ENCODE assay signal across 12 cellular contexts in genomic region chr2:45745231-45745630, GRCh38.
"Had no signal": no experiment of that assay in that cellular context is flagged by ENCODE, and none has a peak within 500 bp of the region (broad histone marks: within the 10 kb centered on the region; RNA-seq: fewer than 3 reads in every experiment).

No MANE protein-coding gene starts in this region.

- H3K36me3 ChIP-seq: tibial nerve had no signal

- H3K27me3 ChIP-seq: tibial nerve had no signal

- H3K27ac ChIP-seq: coronary artery, psoas muscle had no signal

- DNase-seq: activated CD4-positive, alpha-beta T cell treated with anti-CD3 and anti-CD28 coated beads for 36 hours; activated CD8-positive, alpha-beta memory T cell treated with anti-CD3 and anti-CD28 coated beads, Interleukin-2, amount 50 U/mL, for 4 hours; activated CD8-positive, alpha-beta T cell treated with anti-CD3 and anti-CD28 coated beads for 36 hours; activated naive CD4-positive, alpha-beta T cell; activated naive CD8-positive, alpha-beta T cell treated with anti-CD3 and anti-CD28 coated beads, Interleukin-2, amount 50 U/mL, for 24 hours; effector CD8-positive, alpha-beta T cell; hippocampal formation; naive thymus-derived CD8-positive, alpha-beta T cell; psoas muscle had no signal

- H3K4me3 ChIP-seq: coronary artery, lung, psoas muscle, tibial nerve had no signal
